8 cellular contexts compared by ENCODE assay signal in genomic region chr3:187000711-187001151, GRCh38.
DNase-seq lines count a peak whose midpoint lies in the region; ATAC-seq, FAIRE-seq and TF ChIP-seq lines count a peak whose summit lies in the region.

No MANE protein-coding gene starts in this region.

- H3K4me2 ChIP-seq in HepG2 (ENCODE audit: low read depth, low read length), result no peak overlapping the region

- TF ChIP-seq EP300 in HepG2 (IDR thresholded peaks at IDR 0.05; ENCODE audit: low read depth in 2 of 2, low read length in 2 of 2) (no peak), HepG2 (CRISPR knock-in tag; IDR thresholded peaks at IDR 0.05; ENCODE audit: borderline replicate concordance) (no peak)

- H3K9me3 ChIP-seq in HepG2 (ENCODE audit: low read length), result no peaks in the 10 kb centered on the region
- no peaks in the 10 kb centered on the region for H3K9me3 ChIP-seq in SJCRH30 (replicated peaks)

- DNase-seq in coronary artery (ENCODE audit: low spot score) (peak; percentile 38), HepG2 (ENCODE audit: low spot score) (no peak), NCI-H446 (lab: John Stamatoyannopoulos, UW) (no peak), SJCRH30 (no peak), NCI-H2227 treated with DMSO at 0.1 percent for 48 hours (lab: John Stamatoyannopoulos, UW) (no peak)

- H3K27ac ChIP-seq in coronary artery, result peak overlapping the region in 1 of 2 donors; percentile 51
- H3K27ac ChIP-seq in HepG2 (ENCODE audit: extremely low read length, insufficient read depth, low read length), result no peak overlapping the region
- H3K27ac ChIP-seq in SJCRH30, result no peak overlapping the region

- H3K4me3 ChIP-seq in GM12875 (ENCODE audit: low read depth, low read length) (peak overlapping the region; percentile 46), coronary artery (no peak overlapping the region), HepG2 (replicated peaks in 1 of 3; ENCODE audit: insufficient read depth in 1 of 3, low read depth in 2 of 3, low read length in 3 of 3) (no peak overlapping the region), SJCRH30 (no peak overlapping the region)

- TF ChIP-seq RAD21 in HepG2 (CRISPR knock-in tag; IDR thresholded peaks at IDR 0.05), result no peak

- peaks cover 0 to 2% of the 10 kb centered on the region in 2 experiments; a peak in 1 of 5 replicates for H3K36me3 ChIP-seq in HepG2 (replicated peaks in 1 of 2; ENCODE audit: control insufficient read depth in 1 of 2, insufficient read depth in 2 of 2, low read length in 2 of 2)
- no peaks in the 10 kb centered on the region for H3K36me3 ChIP-seq in SJCRH30

- H3K27me3 ChIP-seq in HepG2 (ENCODE audit: control insufficient read depth in 1 of 2, insufficient read depth in 2 of 2, low read length in 2 of 2) (no peaks in the 10 kb centered on the region), SJCRH30 (no peaks in the 10 kb centered on the region)

- in situ Hi-C loops in HepG2 (cut with HindIII; ENCODE audit: extremely low pct_ligation_motif_present, low pct_unique_long_range_greater_than_20kb), result no loop called here

- no peak overlapping the region for H3K9ac ChIP-seq in HepG2 (ENCODE audit: insufficient read depth, low read depth, low read length)

- POLR2A ChIA-PET in HepG2 (lab: Yijun Ruan, JAX), result no interaction called here

- FAIRE-seq in HepG2 (lab: Jason Lieb, UNC), result no peak

- no peak for TF ChIP-seq POLR2A in HepG2 (IDR thresholded peaks at IDR 0.05; ENCODE audit: insufficient read depth in 1 of 2, low read depth in 2 of 2, low read length in 2 of 2)

- no TSS peak for BruUV-seq in HepG2 (replicated peaks; lab: Mats Ljungman, UMichigan)

- TF ChIP-seq CTCF in GM12875 (IDR thresholded peaks at IDR 0.05; ENCODE audit: borderline replicate concordance, insufficient read depth, low read depth, low read length), result no peak
- no peak for TF ChIP-seq CTCF in coronary artery (IDR thresholded peaks at IDR 0.05)
- no peak for TF ChIP-seq CTCF in HepG2 (CRISPR knock-in tag; IDR thresholded peaks at IDR 0.05)

- WGBS in HepG2 (ENCODE audit: low lambda C conversion rate), result 96% methylated on average over 4 of the region's 4 CpGs

- CTCF ChIA-PET in HepG2 (lab: Yijun Ruan, JAX; ENCODE audit: low intra/inter-chr PET ratio, low total read pairs), result no interaction called here

- H3K79me2 ChIP-seq in HepG2 (ENCODE audit: insufficient read depth, low read length), result no peaks in the 10 kb centered on the region

- intact Hi-C loops in HepG2 (cut with micrococcal nuclease; ENCODE audit: unreplicated experiment), result no loop called here

- H2AFZ ChIP-seq in HepG2 (ENCODE audit: low read length), result no peak overlapping the region

- ATAC-seq in GM21423 (IDR thresholded peaks at IDR 0.05; ENCODE audit: unreplicated experiment), result peak; percentile 72
- peak; percentile 57 for ATAC-seq in HG03520 (IDR thresholded peaks at IDR 0.05; ENCODE audit: unreplicated experiment)
- no peak for ATAC-seq in HepG2

- H3K4me1 ChIP-seq in HepG2 (ENCODE audit: insufficient read depth, low read length) (no peaks in the 10 kb centered on the region), SJCRH30 (0 out of 2 replicates have a peak, but pooled peaks cover 4% of the 10 kb centered on the region)

- H4K20me1 ChIP-seq in HepG2 (ENCODE audit: insufficient read depth, low read length), result no peaks in the 10 kb centered on the region

TF ChIP-seq in HepG2, 621 proteins besides CTCF, POLR2A, EP300 and RAD21:
- TF ChIP-seq, protein P1, sequence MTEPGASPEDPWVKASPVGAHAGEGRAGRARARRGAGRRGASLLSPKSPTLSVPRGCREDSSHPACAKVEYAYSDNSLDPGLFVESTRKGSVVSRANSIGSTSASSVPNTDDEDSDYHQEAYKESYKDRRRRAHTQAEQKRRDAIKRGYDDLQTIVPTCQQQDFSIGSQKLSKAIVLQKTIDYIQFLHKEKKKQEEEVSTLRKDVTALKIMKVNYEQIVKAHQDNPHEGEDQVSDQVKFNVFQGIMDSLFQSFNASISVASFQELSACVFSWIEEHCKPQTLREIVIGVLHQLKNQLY (CRISPR knock-in tag; IDR thresholded peaks at IDR 0.05), result no peak
- TF ChIP-seq NFYC (CRISPR knock-in tag; IDR thresholded peaks at IDR 0.05) (no peak), GTF3A (CRISPR knock-in tag; conservative IDR thresholded peaks at IDR 0.05) (no peak), DBP (CRISPR knock-in tag; IDR thresholded peaks at IDR 0.05; ENCODE audit: not compliant biosample characterization) (no peak), SP4 (CRISPR knock-in tag; IDR thresholded peaks at IDR 0.05) (no peak), PRMT3 (CRISPR knock-in tag; IDR thresholded peaks at IDR 0.05; ENCODE audit: borderline replicate concordance, low read depth) (no peak), TEAD3 (CRISPR knock-in tag; optimal IDR thresholded peaks at IDR 0.05; ENCODE audit: borderline replicate concordance) (no peak), ZNF10 (CRISPR knock-in tag; IDR thresholded peaks at IDR 0.05; ENCODE audit: borderline replicate concordance, low read depth) (no peak)
- TF ChIP-seq, protein P2, sequence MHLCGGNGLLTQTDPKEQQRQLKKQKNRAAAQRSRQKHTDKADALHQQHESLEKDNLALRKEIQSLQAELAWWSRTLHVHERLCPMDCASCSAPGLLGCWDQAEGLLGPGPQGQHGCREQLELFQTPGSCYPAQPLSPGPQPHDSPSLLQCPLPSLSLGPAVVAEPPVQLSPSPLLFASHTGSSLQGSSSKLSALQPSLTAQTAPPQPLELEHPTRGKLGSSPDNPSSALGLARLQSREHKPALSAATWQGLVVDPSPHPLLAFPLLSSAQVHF (CRISPR knock-in tag; IDR thresholded peaks at IDR 0.05), result no peak
TF ChIP-seq in HepG2: peak in this region for 0.
